8 cellular contexts compared by ENCODE assay signal in genomic region chr11:64762916-64763803, GRCh38. TPM values are rescaled to one million over a fixed set of nuclear protein-coding genes. Genes with fewer than 3 reads are reported as not detected.
DNase-seq lines count a peak whose midpoint lies in the region; ATAC-seq lines count a peak whose summit lies in the region.

No MANE protein-coding gene starts in this region.

- peaks cover 0 to 6% of the 10 kb centered on the region in 2 donors for H3K27me3 Mint-ChIP-seq in CD8-positive, alpha-beta memory T cell

- H3K36me3 Mint-ChIP-seq in CD8-positive, alpha-beta memory T cell, result peaks cover 14 to 63% (median 28%) of the 10 kb centered on the region in 3 donors

- H3K36me3 ChIP-seq in CD8-positive, alpha-beta memory T cell (ENCODE audit: insufficient read depth, low read length), result peaks cover 27% of the 10 kb centered on the region
- H3K36me3 ChIP-seq in KOPT-K1 (ENCODE audit: insufficient read depth, low read length), result peaks cover 73% of the 10 kb centered on the region

- POLR2A ChIA-PET in CD8-positive, alpha-beta memory T cell (lab: Charles Lee), result interaction anchor here (0.7 to 15.8 kb wide), 7 partner anchors 9 to 47 kb away, joined by 3 to 220 read pairs (median 9); partner anchors contain the start of genes MEN1, RASGRP2 and SF1

- H3K9me3 Mint-ChIP-seq in CD8-positive, alpha-beta memory T cell, result no peaks in the 10 kb centered on the region

- peak overlapping the region; percentile 84 to 98 (median 90) for H3K27ac Mint-ChIP-seq in CD8-positive, alpha-beta memory T cell

- no peak overlapping the region for H3K27ac ChIP-seq in CD8-positive, alpha-beta memory T cell (ENCODE audit: low read depth, low read length)
- peak overlapping the region; percentile 64 for H3K27ac ChIP-seq in KOPT-K1 (ENCODE audit: low read depth, low read length, poor library complexity, severe bottlenecking)

- DNase-seq in CD8-positive, alpha-beta memory T cell, result peak in 2 of 5 donors; percentile 44 to 52
- DNase-seq in amniotic epithelial cell (ENCODE audit: low read depth) (peak; percentile 55), iris pigment epithelial cell (ENCODE audit: low read depth) (peak; percentile 82), stromal cell of bone marrow (ENCODE audit: low read depth) (peak; percentile 23), NCI-H774 (lab: John Stamatoyannopoulos, UW) (no peak)

- peak overlapping the region; percentile 74 to 84 (median 79) for H3K4me3 Mint-ChIP-seq in CD8-positive, alpha-beta memory T cell

- no peaks in the 10 kb centered on the region for H3K27me3 ChIP-seq in CD8-positive, alpha-beta memory T cell (ENCODE audit: insufficient read depth, low read length, poor library complexity, severe bottlenecking)

- H3K9me3 ChIP-seq in CD8-positive, alpha-beta memory T cell (ENCODE audit: low read length), result no peaks in the 10 kb centered on the region
- H3K9me3 ChIP-seq in KOPT-K1 (ENCODE audit: insufficient read depth, low read length, poor library complexity, severe bottlenecking), result no peaks in the 10 kb centered on the region

- H3K4me1 ChIP-seq in CD8-positive, alpha-beta memory T cell (ENCODE audit: insufficient read depth, low read length), result peaks cover 84% of the 10 kb centered on the region

- peaks cover 78 to 88% (median 82%) of the 10 kb centered on the region in 3 donors for H3K4me1 Mint-ChIP-seq in CD8-positive, alpha-beta memory T cell

- H3K4me3 ChIP-seq in CD8-positive, alpha-beta memory T cell (ENCODE audit: low read length), result peak overlapping the region; percentile 47

- ATAC-seq in GM18502 (IDR thresholded peaks at IDR 0.05; ENCODE audit: poor library complexity, unreplicated experiment) (no peak), HG02981 (IDR thresholded peaks at IDR 0.05; ENCODE audit: unreplicated experiment) (no peak)

- CTCF ChIA-PET in CD8-positive, alpha-beta memory T cell (lab: Charles Lee), result interaction anchor here (0.8 to 26.7 kb wide), 6 partner anchors 9 to 74 kb away, joined by 3 to 441 read pairs (median 6); partner anchors contain the start of gene RASGRP2

RNA-seq across cellular contexts. Expression of gene PYGM, which starts 3.4 kb away (rescaled TPM):
- total RNA-seq in CD8-positive, alpha-beta memory T cell, result 1 to 10 TPM; 2.2 TPM
- polyA plus RNA-seq in CD8-positive, alpha-beta memory T cell, result 0.15 TPM

RNA-seq across cellular contexts. Expression of gene SF1, which starts 15.2 kb away (rescaled TPM):
- 100 to 1,000 TPM; 403 to 423 TPM for total RNA-seq in CD8-positive, alpha-beta memory T cell
- 176 TPM for polyA plus RNA-seq in CD8-positive, alpha-beta memory T cell

RNA-seq across cellular contexts. Expression of gene RASGRP2, which starts 19.2 kb away (rescaled TPM):
- 10 to 100 TPM; 30.2 to 33.5 TPM for total RNA-seq in CD8-positive, alpha-beta memory T cell
- polyA plus RNA-seq in CD8-positive, alpha-beta memory T cell, result 145 TPM

RNA-seq across cellular contexts. Expression of gene MAP4K2, which starts 39.9 kb away (rescaled TPM):
- 10 to 100 TPM; 54.8 to 55.3 TPM for total RNA-seq in CD8-positive, alpha-beta memory T cell
- polyA plus RNA-seq in CD8-positive, alpha-beta memory T cell, result 39.0 TPM

RNA-seq across cellular contexts. Expression of gene NRXN2, which starts 40.2 kb away (rescaled TPM):
- under 1 TPM; 0.55 to 0.75 TPM for total RNA-seq in CD8-positive, alpha-beta memory T cell
- not detected for polyA plus RNA-seq in CD8-positive, alpha-beta memory T cell
